20 cellular contexts compared by ENCODE assay signal in genomic region chr13:97307096-97307495, GRCh38.
DNase-seq lines count a peak whose midpoint lies in the region; ATAC-seq, FAIRE-seq and TF ChIP-seq lines count a peak whose summit lies in the region.
"Had no signal": no experiment of that assay in that cellular context is flagged by ENCODE, and none has a peak within 500 bp of the region (broad histone marks: within the 10 kb centered on the region; RNA-seq: fewer than 3 reads in every experiment).

No MANE protein-coding gene starts in this region.

- no CpG with 5 or more reads among the region's 3 CpGs for WGBS in IMR-90 (ENCODE audit: extremely low coverage in 2 of 2, insufficient read length in 1 of 2), 2 experiments
- 51% methylated on average over 3 of the region's 3 CpGs for WGBS in esophagus muscularis mucosa

- intact Hi-C loops in IMR-90 (cut with micrococcal nuclease), result no loop called here
- intact Hi-C loops in esophagus muscularis mucosa (cut with DNase I), result no loop called here

- H3K9me3 ChIP-seq in IMR-90 (ENCODE audit: control insufficient read depth, insufficient read depth, low read length), result no peaks in the 10 kb centered on the region
- H3K9me3 ChIP-seq in esophagus muscularis mucosa, result no peaks in the 10 kb centered on the region
- H3K9me3 ChIP-seq: prostate gland had no signal

- H2AFZ ChIP-seq in IMR-90 (replicated peaks; ENCODE audit: low read length, poor library complexity), result no peak overlapping the region
- H2AFZ ChIP-seq: neural progenitor cell had no signal

- peaks cover 16% of the 10 kb centered on the region for H3K36me3 Mint-ChIP-seq in nephron (ENCODE audit: low read depth)
- H3K36me3 Mint-ChIP-seq: neural progenitor cell had no signal

- peak overlapping the region; percentile 51; the same call in 1 of the 2 replicates for H3K23ac ChIP-seq in IMR-90 (ENCODE audit: low read depth, low read length)

- H3K27me3 ChIP-seq in IMR-90 (ENCODE audit: control insufficient read depth, insufficient read depth, low read length) (no peaks in the 10 kb centered on the region), esophagus muscularis mucosa (no peaks in the 10 kb centered on the region)
- H3K27me3 ChIP-seq: BLaER1 treated with 17β-estradiol and CSF1 and Interleukin-3, amounts not matched to agents 10 nM and 100 nM; neural progenitor cell had no signal

- peaks cover 51% of the 10 kb centered on the region for H3K4me1 Mint-ChIP-seq in nephron

- H3K18ac ChIP-seq in IMR-90 (ENCODE audit: low read depth, low read length), result 0 out of 2 replicates have a peak overlapping the region, but pooled peaks have one; percentile 43

- no peak overlapping the region for H4K8ac ChIP-seq in IMR-90 (ENCODE audit: low read depth in 2 of 2, low read length in 2 of 2)

- peak overlapping the region; percentile 23; the same call in 1 of the 2 replicates for H3K4me2 ChIP-seq in IMR-90 (ENCODE audit: low read depth, low read length)

- H3K9me3 Mint-ChIP-seq in nephron, result no peaks in the 10 kb centered on the region
- H3K9me3 Mint-ChIP-seq: neural progenitor cell had no signal

- H3K79me1 ChIP-seq in IMR-90 (ENCODE audit: low read depth in 1 of 2, low read length in 2 of 2), result peaks cover 32 to 70% of the 10 kb centered on the region in 2 experiments

- H2AK5ac ChIP-seq in IMR-90 (ENCODE audit: low read depth, low read length), result no peak overlapping the region

- peak; percentile 99 for FAIRE-seq in A204.1 (lab: Jason Lieb, UNC)

- peaks cover 1% of the 10 kb centered on the region; the same call in 1 of the 2 replicates for H3K36me3 ChIP-seq in IMR-90 (ENCODE audit: control insufficient read depth, insufficient read depth, low read length)
- no peaks in the 10 kb centered on the region for H3K36me3 ChIP-seq in esophagus muscularis mucosa
- H3K36me3 ChIP-seq: neural progenitor cell, prostate gland had no signal

- no peak overlapping the region for H3K56ac ChIP-seq in IMR-90 (ENCODE audit: extremely low read depth, insufficient read depth, low read length)

- H3K4me3 ChIP-seq in IMR-90 (ENCODE audit: insufficient read depth, low read depth, low read length) (no peak overlapping the region), esophagus muscularis mucosa (no peak overlapping the region)
- H3K4me3 ChIP-seq: BLaER1 treated with 17β-estradiol and CSF1 and Interleukin-3, amounts not matched to agents 10 nM and 100 nM; neural progenitor cell; prostate gland had no signal

- H4K20me1 ChIP-seq in IMR-90 (ENCODE audit: insufficient read depth, low read length), result peaks cover 31% of the 10 kb centered on the region; the same call in 1 of the 2 replicates

- no peak for DNase-seq in IMR-90
- DNase-seq in esophagus muscularis mucosa (ENCODE audit: extremely low spot score), result no peak
- no peak for DNase-seq in NCI-H345 (lab: John Stamatoyannopoulos, UW)
- no peak for DNase-seq in AG20443 (ENCODE audit: low spot score)
- DNase-seq: ACHN; activated CD4-positive, alpha-beta T cell treated with anti-CD3 and anti-CD28 coated beads, Interleukin-2, amount 50 U/mL, for 1 hour; activated naive CD4-positive, alpha-beta T cell treated with anti-CD3 and anti-CD28 coated beads, Interleukin-2, amount 50 U/mL, for 16 hours; Calu3; DND-41; H7; Kasumi-1; MV-4-11; substantia nigra had no signal

- H3K27me3 Mint-ChIP-seq in nephron (ENCODE audit: low read depth), result no peaks in the 10 kb centered on the region

- no peak overlapping the region for H4K5ac ChIP-seq in IMR-90 (ENCODE audit: low read depth, low read length)

- no peak for TF ChIP-seq CTCF in IMR-90 (conservative IDR thresholded peaks at IDR 0.05; ENCODE audit: low read depth, low read length)
- no peak for TF ChIP-seq CTCF in esophagus muscularis mucosa (IDR thresholded peaks at IDR 0.05)
- no peak for TF ChIP-seq CTCF in nephron (IDR thresholded peaks at IDR 0.05; ENCODE audit: unreplicated experiment in 3 of 3)

- TF ChIP-seq POLR2A in IMR-90 (IDR thresholded peaks at IDR 0.05; ENCODE audit: low read depth, low read length), result no peak
- no peak for TF ChIP-seq POLR2A in esophagus muscularis mucosa (IDR thresholded peaks at IDR 0.05; ENCODE audit: low read depth)

- no peak overlapping the region for H3K9ac ChIP-seq in IMR-90 (ENCODE audit: low read depth, low read length)
- H3K9ac ChIP-seq: BLaER1 treated with 17β-estradiol and CSF1 and Interleukin-3, amounts not matched to agents 10 nM and 100 nM; neural progenitor cell had no signal

- in situ Hi-C loops in IMR-90 (cut with MboI; ENCODE audit: low sequenced_read_pairs), result no loop called here

- H3K9me1 ChIP-seq in IMR-90 (ENCODE audit: insufficient read depth, low read length), result peaks cover 25% of the 10 kb centered on the region

- H2AK9ac ChIP-seq in IMR-90 (replicated peaks; ENCODE audit: low read depth, low read length, poor library complexity), result no peak overlapping the region

- 0 out of 2 replicates have a peak overlapping the region, but pooled peaks have one; percentile 18 for H2BK120ac ChIP-seq in IMR-90 (ENCODE audit: low read depth, low read length)

- CTCF ChIA-PET in IMR-90 (lab: Yijun Ruan, JAX), result no interaction called here

- H3K4me3 Mint-ChIP-seq in nephron, result no peak overlapping the region
- H3K4me3 Mint-ChIP-seq: neural progenitor cell had no signal

- H3K27ac ChIP-seq in IMR-90 (ENCODE audit: insufficient read depth, low read length), result no peak overlapping the region
- peak overlapping the region; percentile 47 to 59 (median 57) for H3K27ac ChIP-seq in esophagus muscularis mucosa (replicated peaks in 1 of 4)
- H3K27ac ChIP-seq: BLaER1 treated with 17β-estradiol and CSF1 and Interleukin-3, amounts not matched to agents 10 nM and 100 nM; neural progenitor cell; prostate gland had no signal

- peak overlapping the region; percentile 10 for H2BK5ac ChIP-seq in IMR-90 (ENCODE audit: low read depth, low read length, poor library complexity, severe bottlenecking)

- H4K91ac ChIP-seq in IMR-90 (ENCODE audit: insufficient read depth, low read depth, low read length), result no peak overlapping the region

- H2BK20ac ChIP-seq in IMR-90 (ENCODE audit: low read depth, low read length), result no peak overlapping the region

- dilution Hi-C loops in IMR-90 (cut with HindIII; ENCODE audit: low sequenced_read_pairs, unreplicated experiment), result no loop called here

- no TSS peak for BruUV-seq in IMR-90 (replicated peaks; lab: Mats Ljungman, UMichigan)

- TF ChIP-seq RAD21 in IMR-90 (IDR thresholded peaks at IDR 0.05; ENCODE audit: low read length), result no peak

- peak overlapping the region; percentile 13; the same call in 1 of the 2 replicates for H3K4ac ChIP-seq in IMR-90 (ENCODE audit: low read depth, low read length)

- no peak for ATAC-seq in IMR-90 (ENCODE audit: low read depth)
- no peak for ATAC-seq in GM21447 (IDR thresholded peaks at IDR 0.05; ENCODE audit: unreplicated experiment)
- no peak for ATAC-seq in GM18861 (IDR thresholded peaks at IDR 0.05; ENCODE audit: unreplicated experiment)

- peak overlapping the region; percentile 75 to 94 (median 80) for H3K27ac Mint-ChIP-seq in nephron
- H3K27ac Mint-ChIP-seq: neural progenitor cell had no signal

- peak overlapping the region; percentile 54 for H3K14ac ChIP-seq in IMR-90 (replicated peaks; ENCODE audit: low read depth, low read length)

- H2BK15ac ChIP-seq in IMR-90 (ENCODE audit: low read depth, low read length), result no peak overlapping the region

- H3K4me1 ChIP-seq in IMR-90 (ENCODE audit: control insufficient read depth, insufficient read depth, low read length), result peaks cover 24% of the 10 kb centered on the region
- peaks cover 70 to 97% (median 81%) of the 10 kb centered on the region in 4 donors for H3K4me1 ChIP-seq in esophagus muscularis mucosa
- H3K4me1 ChIP-seq: prostate gland had no signal

- TF ChIP-seq EP300 in esophagus muscularis mucosa (IDR thresholded peaks at IDR 0.05), result no peak

- POLR2A ChIA-PET in IMR-90 (lab: Charles Lee; ENCODE audit: unreplicated experiment), result interaction anchor here (0.7 kb wide), 1 partner anchor 75 kb away, joined by 3 read pairs; no protein-coding TSS in a partner anchor

TF ChIP-seq in IMR-90, 13 proteins besides CTCF, POLR2A, EP300 and RAD21:
- TF ChIP-seq RCOR1 (IDR thresholded peaks at IDR 0.05; ENCODE audit: insufficient replicate concordance, low read length), result no peak
- TF ChIP-seq CEBPB (IDR thresholded peaks at IDR 0.05; ENCODE audit: low read depth, low read length), result no peak
TF ChIP-seq in IMR-90: peak in this region for 0.
